ENCODE assay signal across 15 cellular contexts in genomic region chrX:118723376-118723775, GRCh38.
"Had no signal": no experiment of that assay in that cellular context is flagged by ENCODE, and none has a peak within 500 bp of the region (broad histone marks: within the 10 kb centered on the region; RNA-seq: fewer than 3 reads in every experiment).

No MANE protein-coding gene starts in this region.

- ATAC-seq: activated naive CD8-positive, alpha-beta T cell treated with anti-CD3 and anti-CD28 coated beads, Interleukin-2, amount 50 U/mL, for 24 hours; mucosa of descending colon; naive thymus-derived CD8-positive, alpha-beta T cell; stimulated activated effector memory CD8-positive, alpha-beta T cell treated with anti-CD3 and anti-CD28 coated beads, Interleukin-12 subunit alpha, Interleukin-12 subunit beta, amount 100 ng/mL, for 72 hours; T-helper 17 cell had no signal

- H3K4me3 Mint-ChIP-seq: activated CD4-positive, alpha-beta T cell treated with anti-CD3 and anti-CD28 coated beads, Interleukin-2, amount 10 ng/mL, durations not matched to agents 7 days and 5 days; activated naive CD8-positive, alpha-beta T cell treated with anti-CD3 and anti-CD28 coated beads, Interleukin-2, amount 50 U/mL, for 24 hours; endodermal cell; stimulated activated effector memory CD8-positive, alpha-beta T cell treated with anti-CD3 and anti-CD28 coated beads, Interleukin-12 subunit alpha, Interleukin-12 subunit beta, amount 100 ng/mL, for 72 hours; T-helper 17 cell had no signal

- H3K27ac Mint-ChIP-seq: activated CD4-positive, alpha-beta T cell treated with anti-CD3 and anti-CD28 coated beads, Interleukin-2, amount 10 ng/mL, durations not matched to agents 7 days and 5 days; endodermal cell; stimulated activated effector memory CD8-positive, alpha-beta T cell treated with anti-CD3 and anti-CD28 coated beads, Interleukin-12 subunit alpha, Interleukin-12 subunit beta, amount 100 ng/mL, for 72 hours; T-helper 17 cell had no signal

- H3K4me3 ChIP-seq: ascending aorta, dorsolateral prefrontal cortex, hepatocyte, mucosa of descending colon, tibial artery had no signal

- H3K36me3 Mint-ChIP-seq: naive thymus-derived CD8-positive, alpha-beta T cell; stimulated activated effector memory CD8-positive, alpha-beta T cell treated with anti-CD3 and anti-CD28 coated beads, Interleukin-12 subunit alpha, Interleukin-12 subunit beta, amount 100 ng/mL, for 72 hours had no signal

- H3K9me3 Mint-ChIP-seq: activated naive CD8-positive, alpha-beta T cell treated with anti-CD3 and anti-CD28 coated beads, Interleukin-2, amount 50 U/mL, for 24 hours; stimulated activated effector memory CD8-positive, alpha-beta T cell treated with anti-CD3 and anti-CD28 coated beads, Interleukin-12 subunit alpha, Interleukin-12 subunit beta, amount 100 ng/mL, for 72 hours had no signal

- DNase-seq: activated CD4-positive, alpha-beta T cell treated with anti-CD3 and anti-CD28 coated beads, Interleukin-2, amount 10 ng/mL, durations not matched to agents 7 days and 5 days; activated CD4-positive, CD25-positive, alpha-beta regulatory T cell; activated CD8-positive, alpha-beta memory T cell treated with anti-CD3 and anti-CD28 coated beads for 24 hours; activated gamma-delta T cell treated with Interleukin-2 at 50 U/mL for 16 hours; activated naive CD8-positive, alpha-beta T cell treated with anti-CD3 and anti-CD28 coated beads, Interleukin-2, amount 50 U/mL, for 24 hours; dorsolateral prefrontal cortex; endodermal cell; islet precursor cell; mucosa of descending colon; naive thymus-derived CD8-positive, alpha-beta T cell; T-helper 17 cell; tibial artery had no signal

- H3K36me3 ChIP-seq: ascending aorta, tibial artery had no signal

- H3K4me1 ChIP-seq: ascending aorta had no signal

- H3K9me3 ChIP-seq: ascending aorta, mucosa of descending colon, tibial artery had no signal

- H3K27me3 ChIP-seq: ascending aorta, hepatocyte, tibial artery had no signal
